In genomic region chr15:58742424-58743160, GRCh38 we compare ENCODE assay signal across 11 cellular contexts. TPM values are rescaled to one million over a fixed set of nuclear protein-coding genes. Genes with fewer than 3 reads are reported as not detected.
DNase-seq lines count a peak whose midpoint lies in the region; ATAC-seq and TF ChIP-seq lines count a peak whose summit lies in the region.
"Had no signal": no experiment of that assay in that cellular context is flagged by ENCODE, and none has a peak within 500 bp of the region (broad histone marks: within the 10 kb centered on the region; RNA-seq: fewer than 3 reads in every experiment).

No MANE protein-coding gene starts in this region.

- H3K27ac ChIP-seq in right lobe of liver = peak overlapping the region in 1 of 3 donors; percentile 61
- H3K27ac ChIP-seq: SJCRH30 had no signal

- H3K36me3 ChIP-seq in right lobe of liver = no peaks in the 10 kb centered on the region

- no peak overlapping the region for H3K4me3 ChIP-seq in right lobe of liver
- H3K4me3 ChIP-seq: SJCRH30 had no signal

- ATAC-seq in Right ventricle myocardium inferior = peak; percentile 51
- peak; percentile 67 to 73 (median 69) for ATAC-seq in right lobe of liver

- TF ChIP-seq POLR2A in right lobe of liver (IDR thresholded peaks at IDR 0.05) = no peak

- DNase-seq in Right ventricle myocardium inferior (ENCODE audit: missing footprints) = no peak
- no peak for DNase-seq in cardiac septum (ENCODE audit: low spot score)
- DNase-seq in epidermal melanocyte (ENCODE audit: insufficient read length, low spot score) = peak; percentile 27
- no peak for DNase-seq in right lobe of liver
- DNase-seq in SIG-M5 treated with dmso at 0.1 percent for 504 hours (lab: John Stamatoyannopoulos, UW; ENCODE audit: unreplicated experiment) = no peak
- no peak for DNase-seq in GM19238 (ENCODE audit: insufficient read length, low spot score)
- DNase-seq in NCI-H345 (lab: John Stamatoyannopoulos, UW) = no peak
- no peak for DNase-seq in NOMO-1 treated with DMSO at 0.1 percent for 48 hours (lab: John Stamatoyannopoulos, UW; ENCODE audit: unreplicated experiment)
- DNase-seq: activated CD4-positive, alpha-beta T cell treated with anti-CD3 and anti-CD28 coated beads, Interleukin-2, amount 50 U/mL, for 48 hours; NCI-H2227 treated with DMSO at 0.1 percent for 48 hours; SJCRH30 had no signal

- no peaks in the 10 kb centered on the region for H3K9me3 ChIP-seq in right lobe of liver
- H3K9me3 ChIP-seq: SJCRH30 had no signal

- 63% methylated on average over 8 of the region's 8 CpGs for WGBS in right lobe of liver (ENCODE audit: insufficient coverage, low coverage, low lambda C conversion rate, missing lambda C conversion rate)

- intact Hi-C loops in Right ventricle myocardium inferior (cut with DNase I) (loop anchor here (10.0 kb wide), 1 partner anchor 198 kb away; no protein-coding TSS in a partner anchor), cardiac septum (cut with DNase I) (loop anchor here (10.0 kb wide), 2 partner anchors 192 to 218 kb away; partner anchors contain the start of gene SLTM), right lobe of liver (cut with DNase I) (no loop called here)

- H3K27me3 ChIP-seq in right lobe of liver = no peaks in the 10 kb centered on the region
- H3K27me3 ChIP-seq: SJCRH30 had no signal

- TF ChIP-seq CTCF in right lobe of liver (IDR thresholded peaks at IDR 0.05) = no peak

- peaks cover 0 to 47% (median 13%) of the 10 kb centered on the region in 4 donors for H3K4me1 ChIP-seq in right lobe of liver
- H3K4me1 ChIP-seq: SJCRH30 had no signal

RNA-seq across cellular contexts. Expression of gene ADAM10, which starts 6.9 kb away (rescaled TPM):
- 64.9 TPM for total RNA-seq in Right ventricle myocardium inferior
- total RNA-seq in cardiac septum = 85.9 TPM
- total RNA-seq in right lobe of liver = 10 to 100 TPM; 24.1 to 78.1 (median 43.3) TPM

RNA-seq across cellular contexts. Expression of gene MINDY2, which starts 28.5 kb away (rescaled TPM):
- total RNA-seq in Right ventricle myocardium inferior (38.2 TPM), cardiac septum (33.4 TPM), right lobe of liver (1 to 10 TPM; 4.2 to 8.8 (median 5.5) TPM)

Comparison
In these comparisons a context has a peak if more than half of its experiments do, and no peak if none do; other contexts are left out.
1. intact Hi-C loops: an anchor here in Right ventricle myocardium inferior (10.0 kb wide) and cardiac septum (10.0 kb wide); none called in right lobe of liver.